18 cellular contexts compared by ENCODE assay signal in the genomic region with DNA sequence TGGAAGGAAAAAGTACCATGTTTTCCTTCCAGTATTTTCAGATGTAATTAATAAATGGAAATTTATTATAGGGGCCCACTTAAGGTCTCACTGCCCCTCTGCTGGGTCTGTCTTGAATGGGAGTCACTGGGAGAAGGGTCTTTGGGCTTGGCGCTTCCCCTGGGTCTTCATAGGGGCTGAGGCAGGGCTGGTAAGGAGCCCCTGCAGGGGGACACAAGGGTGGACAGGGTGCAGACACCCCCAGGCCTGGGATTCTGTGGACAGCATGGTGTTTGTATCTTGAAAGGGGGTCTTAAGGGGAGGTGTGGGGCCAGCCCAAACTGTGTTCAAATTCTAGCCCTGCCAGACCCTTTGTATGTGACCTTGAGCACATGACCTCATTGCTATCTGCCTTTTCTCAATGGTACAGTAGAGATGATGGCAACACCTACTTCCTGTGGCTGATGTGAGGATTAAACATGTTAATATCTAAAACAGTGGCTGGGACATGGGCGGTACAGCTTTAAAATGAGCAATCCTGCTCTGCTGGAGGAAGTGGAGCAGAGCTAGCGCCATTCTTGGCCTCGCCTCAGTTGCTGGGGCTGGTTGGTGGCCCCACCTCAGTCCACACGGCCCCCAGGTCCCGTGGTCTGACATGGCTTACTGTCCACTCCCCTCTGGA.
DNase-seq lines count a peak whose midpoint lies in the region; ATAC-seq and TF ChIP-seq lines count a peak whose summit lies in the region.
"Had no signal": no experiment of that assay in that cellular context is flagged by ENCODE, and none has a peak within 500 bp of the region (broad histone marks: within the 10 kb centered on the region; RNA-seq: fewer than 3 reads in every experiment).

No MANE protein-coding gene starts in this region.

- H3K27me3 ChIP-seq in GM23338 (ENCODE audit: insufficient read depth) (no peaks in the 10 kb centered on the region), esophagus muscularis mucosa (no peaks in the 10 kb centered on the region)

- no peaks in the 10 kb centered on the region for H3K79me2 ChIP-seq in GM23338 (replicated peaks; ENCODE audit: insufficient read depth)
- no peaks in the 10 kb centered on the region for H3K79me2 ChIP-seq in OCI-LY7 (ENCODE audit: insufficient read depth, low read depth, low read length)

- H3K27ac ChIP-seq in GM23338 (ENCODE audit: low read depth) (no peak overlapping the region), OCI-LY7 (ENCODE audit: low read depth, low read length, poor library complexity, severe bottlenecking) (no peak overlapping the region), esophagus muscularis mucosa (replicated peaks in 1 of 4) (no peak overlapping the region)

- peaks cover 18% of the 10 kb centered on the region for H3K4me1 Mint-ChIP-seq in GM23338
- peaks cover 22 to 23% of the 10 kb centered on the region in 2 donors for H3K4me1 Mint-ChIP-seq in natural killer cell
- H3K4me1 Mint-ChIP-seq in WTC11 = peaks cover 14% of the 10 kb centered on the region
- no peaks in the 10 kb centered on the region for H3K4me1 Mint-ChIP-seq in CD14-positive monocyte
- H3K4me1 Mint-ChIP-seq: IgD-negative memory B cell had no signal

- peaks cover 7% of the 10 kb centered on the region for H3K27me3 Mint-ChIP-seq in GM23338 (ENCODE audit: insufficient read depth, low read depth, poor library complexity)
- peaks cover 5 to 13% of the 10 kb centered on the region in 2 donors for H3K27me3 Mint-ChIP-seq in natural killer cell (ENCODE audit: low read depth in 2 of 2)
- no peaks in the 10 kb centered on the region for H3K27me3 Mint-ChIP-seq in WTC11 (ENCODE audit: low read depth)
- peaks cover 15 to 23% (median 18%) of the 10 kb centered on the region in 3 donors for H3K27me3 Mint-ChIP-seq in CD14-positive monocyte (ENCODE audit: low read depth in 3 of 3)

- no peaks in the 10 kb centered on the region for H3F3A ChIP-seq in GM23338 (replicated peaks; ENCODE audit: low read depth)

- intact Hi-C loops in OCI-LY7 (cut with micrococcal nuclease; ENCODE audit: unreplicated experiment) = no loop called here
- intact Hi-C loops in esophagus muscularis mucosa (cut with DNase I) = no loop called here
- intact Hi-C loops in natural killer cell (cut with micrococcal nuclease) = loop anchor here (5.0 kb wide), 1 partner anchor 47 kb away; no protein-coding TSS in a partner anchor
- intact Hi-C loops in CD14-positive monocyte (cut with micrococcal nuclease) = no loop called here

- TF ChIP-seq CTCF in GM23338 (conservative IDR thresholded peaks at IDR 0.05; ENCODE audit: low read depth in 2 of 2) (no peak), OCI-LY7 (conservative IDR thresholded peaks at IDR 0.05; ENCODE audit: low read length) (no peak), esophagus muscularis mucosa (IDR thresholded peaks at IDR 0.05) (no peak), natural killer cell (IDR thresholded peaks at IDR 0.05) (no peak), WTC11 (IDR thresholded peaks at IDR 0.05) (no peak), CD14-positive monocyte (IDR thresholded peaks at IDR 0.05) (no peak)

- H3K4me3 ChIP-seq in GM23338 (no peak overlapping the region), OCI-LY7 (ENCODE audit: low read depth, low read length, poor library complexity, severe bottlenecking) (no peak overlapping the region), esophagus muscularis mucosa (no peak overlapping the region)
- H3K4me3 ChIP-seq: GM12878 had no signal

- no peaks in the 10 kb centered on the region for H3K9me3 Mint-ChIP-seq in GM23338
- H3K9me3 Mint-ChIP-seq in natural killer cell = no peaks in the 10 kb centered on the region
- no peaks in the 10 kb centered on the region for H3K9me3 Mint-ChIP-seq in WTC11
- no peaks in the 10 kb centered on the region for H3K9me3 Mint-ChIP-seq in CD14-positive monocyte
- H3K9me3 Mint-ChIP-seq: CD4-positive, alpha-beta T cell; IgD-negative memory B cell had no signal

- WGBS in esophagus muscularis mucosa = 78% methylated on average over 6 of the region's 6 CpGs

- POLR2A ChIA-PET in OCI-LY7 (lab: Charles Lee) (no interaction called here), WTC11 (lab: Charles Lee) (interaction anchor here (0.6 kb wide), 1 partner anchor 220 kb away, joined by 3 read pairs; no protein-coding TSS in a partner anchor)

- H4K20me1 ChIP-seq in GM23338 (replicated peaks; ENCODE audit: insufficient read depth) (no peaks in the 10 kb centered on the region), OCI-LY7 (ENCODE audit: insufficient read depth, low read length) (no peaks in the 10 kb centered on the region)

- no peaks in the 10 kb centered on the region for H3K9me3 ChIP-seq in OCI-LY7 (ENCODE audit: low read length)
- no peaks in the 10 kb centered on the region for H3K9me3 ChIP-seq in esophagus muscularis mucosa

- H3K4me2 ChIP-seq in GM23338 (no peak overlapping the region), OCI-LY7 (ENCODE audit: low read length) (no peak overlapping the region)

- no peak for TF ChIP-seq EP300 in esophagus muscularis mucosa (IDR thresholded peaks at IDR 0.05)

- no peaks in the 10 kb centered on the region; the same call in 2 of the 3 replicates for H3K36me3 Mint-ChIP-seq in GM23338 (ENCODE audit: low read depth)
- H3K36me3 Mint-ChIP-seq in natural killer cell = no peaks in the 10 kb centered on the region
- H3K36me3 Mint-ChIP-seq in WTC11 = peaks cover 2% of the 10 kb centered on the region; the same call in 1 of the 2 replicates
- no peaks in the 10 kb centered on the region for H3K36me3 Mint-ChIP-seq in CD14-positive monocyte
- H3K36me3 Mint-ChIP-seq: IgD-negative memory B cell had no signal

- H3K9me2 ChIP-seq in GM23338 (ENCODE audit: insufficient read depth) (no peaks in the 10 kb centered on the region; the same call in 1 of the 2 replicates), OCI-LY7 (ENCODE audit: insufficient read depth, low read length) (no peaks in the 10 kb centered on the region)

- H3K4me3 Mint-ChIP-seq in GM23338 (no peak overlapping the region), natural killer cell (no peak overlapping the region), WTC11 (no peak overlapping the region), CD14-positive monocyte (no peak overlapping the region)
- H3K4me3 Mint-ChIP-seq: CD4-positive, alpha-beta T cell had no signal

- no peaks in the 10 kb centered on the region for H3K36me3 ChIP-seq in GM23338 (ENCODE audit: insufficient read depth)
- H3K36me3 ChIP-seq in OCI-LY7 (ENCODE audit: insufficient read depth, low read length) = no peaks in the 10 kb centered on the region
- peaks cover 0 to 5% (median 0%) of the 10 kb centered on the region in 4 donors for H3K36me3 ChIP-seq in esophagus muscularis mucosa

- 0 out of 2 replicates have a peak overlapping the region, but pooled peaks have one; percentile 94 for H3K27ac Mint-ChIP-seq in GM23338
- H3K27ac Mint-ChIP-seq in natural killer cell = peak overlapping the region; percentile 72 to 81
- H3K27ac Mint-ChIP-seq in WTC11 = no peak overlapping the region
- no peak overlapping the region for H3K27ac Mint-ChIP-seq in CD14-positive monocyte
- H3K27ac Mint-ChIP-seq: CD4-positive, alpha-beta T cell had no signal

- no peak for DNase-seq in GM23338 (ENCODE audit: low spot score)
- peak; percentile 8 for DNase-seq in OCI-LY7 (ENCODE audit: low spot score)
- peak; percentile 81 for DNase-seq in esophagus muscularis mucosa (ENCODE audit: extremely low spot score)
- peak; percentile 26 for DNase-seq in natural killer cell
- no peak for DNase-seq in WTC11 (ENCODE audit: low spot score)
- no peak for DNase-seq in CD14-positive monocyte (ENCODE audit: low spot score)
- no peak for DNase-seq in activated T-cell treated with anti-CD3 and anti-CD28 coated beads for 4 hours
- DNase-seq: CD4-positive, alpha-beta T cell; COR-L47; DMS79; NCI-H1694; NCI-H2081; NCI-H2171; NCI-H345; NCI-H524; Right ventricle myocardium superior had no signal

- H2AFZ ChIP-seq in GM23338 (no peak overlapping the region), OCI-LY7 (ENCODE audit: low read length) (peak overlapping the region; percentile 56; the same call in 1 of the 2 replicates)

- TF ChIP-seq POLR2A in esophagus muscularis mucosa (IDR thresholded peaks at IDR 0.05; ENCODE audit: low read depth) = no peak

- H3K4me1 ChIP-seq in GM23338 (ENCODE audit: insufficient read depth) = peaks cover 9% of the 10 kb centered on the region
- no peaks in the 10 kb centered on the region for H3K4me1 ChIP-seq in OCI-LY7 (ENCODE audit: insufficient read depth, low read length, poor library complexity, severe bottlenecking)
- H3K4me1 ChIP-seq in esophagus muscularis mucosa = no peaks in the 10 kb centered on the region

- no TSS peak for BruUV-seq in OCI-LY7 (replicated peaks; lab: Mats Ljungman, UMichigan)

- CTCF ChIA-PET in OCI-LY7 (lab: Charles Lee; ENCODE audit: unreplicated experiment) = no interaction called here
- CTCF ChIA-PET in WTC11 (lab: Charles Lee) = interaction anchor here (0.6 to 2.2 kb wide), 17 partner anchors 9 to 297 kb away, joined by 3 to 14 read pairs (median 4); a partner anchor contains a TSS

- no peak for ATAC-seq in GM23338
- peak; percentile 90 to 96 (median 94) for ATAC-seq in natural killer cell
- ATAC-seq in WTC11 = no peak

TF ChIP-seq in GM23338, 12 proteins besides CTCF, POLR2A, EP300 and RAD21:
- TF ChIP-seq STAT1 (IDR thresholded peaks at IDR 0.05; ENCODE audit: unreplicated experiment) = no peak
- TF ChIP-seq CREB1 (CRISPR knock-in tag; IDR thresholded peaks at IDR 0.05; ENCODE audit: low read depth) = no peak

TF ChIP-seq in WTC11, 78 proteins besides CTCF, POLR2A, EP300 and RAD21 (continues in another document):
- TF ChIP-seq, protein P1, sequence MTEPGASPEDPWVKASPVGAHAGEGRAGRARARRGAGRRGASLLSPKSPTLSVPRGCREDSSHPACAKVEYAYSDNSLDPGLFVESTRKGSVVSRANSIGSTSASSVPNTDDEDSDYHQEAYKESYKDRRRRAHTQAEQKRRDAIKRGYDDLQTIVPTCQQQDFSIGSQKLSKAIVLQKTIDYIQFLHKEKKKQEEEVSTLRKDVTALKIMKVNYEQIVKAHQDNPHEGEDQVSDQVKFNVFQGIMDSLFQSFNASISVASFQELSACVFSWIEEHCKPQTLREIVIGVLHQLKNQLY (CRISPR knock-in tag; IDR thresholded peaks at IDR 0.05) = no peak
- TF ChIP-seq NFYB (CRISPR knock-in tag; conservative IDR thresholded peaks at IDR 0.05; ENCODE audit: low read depth) (no peak), RELA (CRISPR knock-in tag; IDR thresholded peaks at IDR 0.05; ENCODE audit: borderline replicate concordance) (no peak), SMAD3 (CRISPR knock-in tag; IDR thresholded peaks at IDR 0.05; ENCODE audit: borderline replicate concordance) (no peak), TP53 (CRISPR knock-in tag; IDR thresholded peaks at IDR 0.05) (no peak), GABPB1 (CRISPR knock-in tag; IDR thresholded peaks at IDR 0.05) (no peak), CBFB (CRISPR knock-in tag; IDR thresholded peaks at IDR 0.05; ENCODE audit: low read depth) (no peak), CREB1 (CRISPR knock-in tag; IDR thresholded peaks at IDR 0.05) (no peak)

Comparison
In these comparisons a context has a peak if more than half of its experiments do, and no peak if none do; other contexts are left out.
1. ATAC-seq: peak in natural killer cell (3 of 3); none in GM23338 (single experiment) and WTC11 (single experiment).
2. DNase-seq: peak in OCI-LY7 (single experiment), esophagus muscularis mucosa (single experiment) and natural killer cell (single experiment); none in GM23338 (single experiment), WTC11 (single experiment), CD14-positive monocyte (single experiment) and activated T-cell treated with anti-CD3 and anti-CD28 coated beads for 4 hours (single experiment).
3. H3K27ac Mint-ChIP-seq: peak in GM23338 (single experiment) and natural killer cell (2 of 2); none in WTC11 (single experiment) and CD14-positive monocyte (0 of 7).